Comparison of ENCODE assay signal across 1 cellular context in genomic region chr14:71956920-71957563, GRCh38.
TF ChIP-seq lines count a peak whose summit lies in the region.

No MANE protein-coding gene starts in this region.

TF ChIP-seq in GM12878, 131 proteins besides CTCF, POLR2A, EP300 and RAD21 (continued from another document and continues in another):
- TF ChIP-seq BRCA1 (IDR thresholded peaks at IDR 0.05; ENCODE audit: low read depth, low read length) = no peak
- TF ChIP-seq EGR1 (IDR thresholded peaks at IDR 0.05; ENCODE audit: borderline replicate concordance in 1 of 2, low read depth in 2 of 2, low read length in 2 of 2) = peak in 1 of 2 experiments; percentile 39; a peak in 1 of 3 replicates
- no peak for TF ChIP-seq ZZZ3 (IDR thresholded peaks at IDR 0.05; ENCODE audit: control insufficient read depth, insufficient read length, low read depth)
- no peak for TF ChIP-seq E2F4 (IDR thresholded peaks at IDR 0.05; ENCODE audit: low read depth, low read length)
- peak; percentile 96 for TF ChIP-seq NFIC (IDR thresholded peaks at IDR 0.05; ENCODE audit: low read depth, low read length)
- TF ChIP-seq CREM (IDR thresholded peaks at IDR 0.05; ENCODE audit: low read depth) = peak; percentile 88
- TF ChIP-seq BMI1 (IDR thresholded peaks at IDR 0.05; ENCODE audit: borderline replicate concordance) = peak; percentile 88
- no peak for TF ChIP-seq RB1 (IDR thresholded peaks at IDR 0.05; ENCODE audit: borderline replicate concordance)
- peak; percentile 79 for TF ChIP-seq BCL3 (IDR thresholded peaks at IDR 0.05; ENCODE audit: borderline replicate concordance, insufficient read depth, low read depth, low read length, poor library complexity, severe bottlenecking)
- TF ChIP-seq CEBPZ (IDR thresholded peaks at IDR 0.05; ENCODE audit: low read depth, low read length) = no peak
- peak; percentile 75; the same call in 1 of the 2 replicates for TF ChIP-seq ZBED1 (IDR thresholded peaks at IDR 0.05; ENCODE audit: borderline replicate concordance)
- TF ChIP-seq KDM1A (IDR thresholded peaks at IDR 0.05; ENCODE audit: borderline replicate concordance) = no peak
- TF ChIP-seq ETV6 (conservative IDR thresholded peaks at IDR 0.05 in 1 of 2, IDR thresholded peaks at IDR 0.05 in 1 of 2; ENCODE audit: borderline replicate concordance in 1 of 2, low read depth in 1 of 2) = peak in 1 of 2 experiments; percentile 93; a peak in 2 of 4 replicates
- 0 out of 2 replicates have a peak, but pooled peaks have one; percentile 63 for TF ChIP-seq STAT3 (IDR thresholded peaks at IDR 0.05; ENCODE audit: low read depth, low read length)
- TF ChIP-seq TBL1XR1 (IDR thresholded peaks at IDR 0.05; ENCODE audit: low read depth, low read length) = no peak
- no peak for TF ChIP-seq ZNF687 (IDR thresholded peaks at IDR 0.05)
- TF ChIP-seq SMAD1 (IDR thresholded peaks at IDR 0.05; ENCODE audit: low read depth, partially characterized antibody) = peak; percentile 50
- no peak for TF ChIP-seq CBX3 (IDR thresholded peaks at IDR 0.05; ENCODE audit: borderline replicate concordance, low read depth)
- peak; percentile 58; the same call in 1 of the 2 replicates for TF ChIP-seq CBFB (IDR thresholded peaks at IDR 0.05; ENCODE audit: low read depth)
- no peak for TF ChIP-seq YY1 (IDR thresholded peaks at IDR 0.05; ENCODE audit: low read depth, low read length)
- peak; percentile 77; the same call in 1 of the 3 replicates for TF ChIP-seq POU2F2 (IDR thresholded peaks at IDR 0.05; ENCODE audit: borderline replicate concordance, low read depth, low read length)
- TF ChIP-seq ZNF24 (IDR thresholded peaks at IDR 0.05) = no peak
- TF ChIP-seq FOXK2 (IDR thresholded peaks at IDR 0.05) = no peak
- TF ChIP-seq ZNF384 (IDR thresholded peaks at IDR 0.05; ENCODE audit: borderline replicate concordance, low read depth, low read length) = no peak
- TF ChIP-seq TCF3 (IDR thresholded peaks at IDR 0.05; ENCODE audit: borderline replicate concordance, insufficient read depth, low read depth, low read length) = peak; percentile 73; the same call in 1 of the 2 replicates
- TF ChIP-seq NR2F1 (conservative IDR thresholded peaks at IDR 0.05) = peak; percentile 65
- no peak for TF ChIP-seq NR2C2 (IDR thresholded peaks at IDR 0.05; ENCODE audit: borderline replicate concordance, control insufficient read depth, insufficient read length, low read depth)
- no peak for TF ChIP-seq MYC (IDR thresholded peaks at IDR 0.05; ENCODE audit: insufficient read depth, insufficient read length, insufficient replicate concordance, low read length, severe bottlenecking)
- peak; percentile 72 for TF ChIP-seq MEF2A (IDR thresholded peaks at IDR 0.05; ENCODE audit: insufficient read depth, low read depth, low read length)
- 0 out of 2 replicates have a peak, but pooled peaks have one; percentile 38 for TF ChIP-seq CREB1 (IDR thresholded peaks at IDR 0.05; ENCODE audit: low read depth)
- no peak for TF ChIP-seq STAT1 (conservative IDR thresholded peaks at IDR 0.05)
- peak; percentile 87; the same call in 1 of the 2 replicates for TF ChIP-seq MTA3 (IDR thresholded peaks at IDR 0.05; ENCODE audit: borderline replicate concordance, low read length)
- peak; percentile 58; the same call in 1 of the 2 replicates for TF ChIP-seq PML (IDR thresholded peaks at IDR 0.05; ENCODE audit: low read length)
- TF ChIP-seq SP1 (IDR thresholded peaks at IDR 0.05; ENCODE audit: low read depth, low read length) = peak; percentile 36
- TF ChIP-seq BCL11A (IDR thresholded peaks at IDR 0.05; ENCODE audit: low read depth, low read length) = peak; percentile 97
- TF ChIP-seq SREBF1 (IDR thresholded peaks at IDR 0.05; ENCODE audit: low read length) = no peak
- TF ChIP-seq BACH1 (IDR thresholded peaks at IDR 0.05; ENCODE audit: borderline replicate concordance) = peak; percentile 94; the same call in 1 of the 2 replicates
- TF ChIP-seq KAT2A (conservative IDR thresholded peaks at IDR 0.05; ENCODE audit: control insufficient read depth, low read depth, low read length) = no peak
- no peak for TF ChIP-seq SIN3A (IDR thresholded peaks at IDR 0.05; ENCODE audit: low read depth, low read length)
- TF ChIP-seq LARP7 (IDR thresholded peaks at IDR 0.05) = no peak
- no peak for TF ChIP-seq USF2 (IDR thresholded peaks at IDR 0.05; ENCODE audit: borderline replicate concordance, low read depth, low read length)
- TF ChIP-seq SIX5 (IDR thresholded peaks at IDR 0.05; ENCODE audit: low read depth, low read length, severe bottlenecking) = no peak
- TF ChIP-seq ZBTB4 (CRISPR knock-in tag; IDR thresholded peaks at IDR 0.05) = no peak
- TF ChIP-seq E4F1 (IDR thresholded peaks at IDR 0.05; ENCODE audit: borderline replicate concordance, partially characterized antibody) = peak; percentile 36
- TF ChIP-seq SMC3 (IDR thresholded peaks at IDR 0.05; ENCODE audit: borderline replicate concordance, low read length) = no peak
- TF ChIP-seq POLR2AphosphoS2 (IDR thresholded peaks at IDR 0.05; ENCODE audit: low read depth, low read length) = no peak
- TF ChIP-seq SUPT20H (IDR thresholded peaks at IDR 0.05; ENCODE audit: borderline replicate concordance, control insufficient read depth, low read depth, low read length) = no peak
- TF ChIP-seq SRF (IDR thresholded peaks at IDR 0.05; ENCODE audit: low read depth in 2 of 2, low read length in 2 of 2) = peak in 1 of 2 experiments; percentile 17; a peak in 1 of 4 replicates
- peak; percentile 100 for TF ChIP-seq IKZF1 (conservative IDR thresholded peaks at IDR 0.05)
- TF ChIP-seq CHD1 (IDR thresholded peaks at IDR 0.05; ENCODE audit: low read depth, low read length) = no peak
- TF ChIP-seq FOXM1 (IDR thresholded peaks at IDR 0.05; ENCODE audit: low read depth, low read length) = peak; percentile 92
